In the genomic region with DNA sequence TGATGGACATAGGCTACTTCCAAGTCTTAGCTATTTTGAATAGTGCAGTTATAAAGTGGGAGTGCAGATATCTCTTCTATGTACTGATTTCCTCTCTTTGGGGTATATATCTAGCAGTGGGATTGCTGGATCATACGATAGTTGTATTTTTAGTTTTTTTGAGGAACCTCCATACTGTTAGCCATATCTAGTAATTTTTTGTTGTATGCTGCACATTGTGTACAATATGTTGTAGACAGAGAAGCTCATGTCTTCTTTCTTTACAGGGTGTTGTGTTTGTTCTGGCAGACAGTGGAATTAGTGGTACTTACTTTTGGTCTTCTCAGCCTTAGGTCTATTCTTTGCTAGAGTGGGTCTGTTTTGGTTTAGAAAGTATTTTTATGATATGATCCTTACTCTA, we compare ENCODE assay signal across 28 cellular contexts. TPM values are rescaled to one million over a fixed set of nuclear protein-coding genes. Genes with fewer than 3 reads are reported as not detected.
DNase-seq lines count a peak whose midpoint lies in the region; TF ChIP-seq lines count a peak whose summit lies in the region.
"Had no signal": no experiment of that assay in that cellular context is flagged by ENCODE, and none has a peak within 500 bp of the region (broad histone marks: within the 10 kb centered on the region; RNA-seq: fewer than 3 reads in every experiment).

No MANE protein-coding gene starts in this region.

- H3K27ac ChIP-seq in HEK293 (ENCODE audit: extremely low read depth, low read depth, low read length): no peak overlapping the region
- H3K27ac ChIP-seq: 22Rv1; A549; BLaER1; BLaER1 treated with 17β-estradiol and CSF1 and Interleukin-3, amounts not matched to agents 10 nM and 100 nM; C4-2B had no signal

- CTCF ChIA-PET in HEK293 (lab: Yijun Ruan, JAX): interaction anchor here (0.6 kb wide), 1 partner anchor 350 kb away, joined by 3 read pairs; no protein-coding TSS in a partner anchor

- no peaks in the 10 kb centered on the region for H3K4me1 ChIP-seq in HEK293 (ENCODE audit: control insufficient read depth, insufficient read depth, low read length)
- H3K4me1 ChIP-seq: A549; BE2C; BLaER1; BLaER1 treated with 17β-estradiol and CSF1 and Interleukin-3, amounts not matched to agents 10 nM and 100 nM; Caco-2 had no signal

- no peak overlapping the region for H3K4me3 ChIP-seq in HEK293 (ENCODE audit: low read depth, low read length)
- H3K4me3 ChIP-seq: A549; BLaER1; BLaER1 treated with 17β-estradiol and CSF1 and Interleukin-3, amounts not matched to agents 10 nM and 100 nM had no signal

- H3K9me3 ChIP-seq in HEK293 (ENCODE audit: control insufficient read depth, insufficient read depth, low read depth, low read length): no peaks in the 10 kb centered on the region
- H3K9me3 ChIP-seq: BE2C had no signal

- TF ChIP-seq CTCF in HEK293 (tag by site-specific recombination; IDR thresholded peaks at IDR 0.05): no peak

- POLR2A ChIA-PET in HEK293 (lab: Yijun Ruan, JAX): no interaction called here

- H3K36me3 ChIP-seq in HEK293 (ENCODE audit: control insufficient read depth in 2 of 2, insufficient read depth in 1 of 2, low read length in 2 of 2): no peaks in the 10 kb centered on the region
- H3K36me3 ChIP-seq: BE2C; BLaER1; BLaER1 treated with 17β-estradiol and CSF1 and Interleukin-3, amounts not matched to agents 10 nM and 100 nM had no signal

- DNase-seq in SK-N-DZ (ENCODE audit: low spot score): no peak
- DNase-seq: 8988T; ACHN; AML-193; BE2C; C1 segment of cervical spinal cord; Caco-2; Calu3; CD4-positive, alpha-beta memory T cell; CD4-positive, alpha-beta T cell; CD4-positive, CD25-positive, alpha-beta regulatory T cell; CD8-positive, alpha-beta memory T cell; CD8-positive, alpha-beta T cell; COR-L47; DMS 273 treated with DMSO at 0.1 percent for 48 hours; DMS153; DMS53; DMS79; DMS79 treated with DMSO at 0.1 percent for 48 hours; DND-41; EL had no signal

TF ChIP-seq in HEK293, 187 proteins besides CTCF, POLR2A, EP300 and RAD21:
- TF ChIP-seq ZNF10 (tag by site-specific recombination; IDR thresholded peaks at IDR 0.05) (no peak), SP7 (tag by site-specific recombination; IDR thresholded peaks at IDR 0.05) (no peak), ZNF26 (tag by site-specific recombination; IDR thresholded peaks at IDR 0.05) (peak; percentile 94)
TF ChIP-seq in HEK293: peak in this region for 1.

RNA-seq across cellular contexts. Expression of gene DIP2C, which starts 13.7 kb away (rescaled TPM):
- polyA plus RNA-seq in SK-N-DZ (2014; cell fraction: cytosol; rRNA removed): 5.8 and 6.8 TPM in 2 replicates
- 5.8 and 13.1 TPM in 2 replicates for polyA plus RNA-seq in SK-N-DZ (2014; cell fraction: nucleus; rRNA removed)
- polyA plus RNA-seq: CD14-positive monocyte had no signal
